16 cellular contexts compared by ENCODE assay signal in genomic region chr6:150692604-150693003, GRCh38.
A peak's percentile ranks its signal among the peaks of the same experiment; 100 is the strongest.
DNase-seq lines count a peak whose midpoint lies in the region; ATAC-seq and TF ChIP-seq lines count a peak whose summit lies in the region.
"Had no signal": no experiment of that assay in that cellular context is flagged by ENCODE, and none has a peak within 500 bp of the region (broad histone marks: within the 10 kb centered on the region; RNA-seq: fewer than 3 reads in every experiment).

No MANE protein-coding gene starts in this region.

- no peaks in the 10 kb centered on the region for H4K20me1 ChIP-seq in MM.1S (ENCODE audit: insufficient read depth, low read length)

- DNase-seq in SKM-1 (lab: John Stamatoyannopoulos, UW; ENCODE audit: unreplicated experiment): no peak
- no peak for DNase-seq in NCI-H524 treated with DMSO at 0.1 percent for 48 hours (lab: John Stamatoyannopoulos, UW)
- no peak for DNase-seq in MM.1S
- DNase-seq: activated CD4-positive, CD25-positive, alpha-beta regulatory T cell treated with anti-CD3 and anti-CD28 coated beads, Interleukin-2, amount 50 U/mL, for 72 hours; activated effector memory CD4-positive, alpha-beta T cell treated with anti-CD3 and anti-CD28 coated beads, Interleukin-2, amount 50 U/mL, for 16 hours; Calu3; hippocampal formation; lower lobe of right lung; NCI-H526; SIG-M5 had no signal

- peaks cover 45% of the 10 kb centered on the region for H3K36me3 Mint-ChIP-seq in stimulated activated memory B cell treated with anti-CD40 and anti-IgM and Interleukin-4, amounts not matched to agents 10 μg/mL and 1 μg/mL and 100 μg/mL, for 72 hours

- H3K27ac Mint-ChIP-seq in stimulated activated memory B cell treated with anti-CD40 and anti-IgM and Interleukin-4, amounts not matched to agents 10 μg/mL and 1 μg/mL and 100 μg/mL, for 72 hours: peak overlapping the region; percentile 50

- H2AFZ ChIP-seq in MM.1S (ENCODE audit: low read length): no peak overlapping the region

- no peak overlapping the region for H3K27ac ChIP-seq in HEK293 (ENCODE audit: extremely low read depth, low read depth, low read length)
- H3K27ac ChIP-seq in MM.1S (ENCODE audit: low read length): no peak overlapping the region
- H3K27ac ChIP-seq: cardiac muscle cell, epithelial cell of prostate, lower lobe of right lung had no signal

- no peak overlapping the region for H3K4me3 Mint-ChIP-seq in stimulated activated memory B cell treated with anti-CD40 and anti-IgM and Interleukin-4, amounts not matched to agents 10 μg/mL and 1 μg/mL and 100 μg/mL, for 72 hours

- H3K9me3 Mint-ChIP-seq in stimulated activated memory B cell treated with anti-CD40 and anti-IgM and Interleukin-4, amounts not matched to agents 10 μg/mL and 1 μg/mL and 100 μg/mL, for 72 hours: no peaks in the 10 kb centered on the region

- no peak overlapping the region for H3K9ac ChIP-seq in MM.1S (ENCODE audit: low read length)

- peaks cover 20% of the 10 kb centered on the region for H3K4me1 ChIP-seq in HEK293 (ENCODE audit: control insufficient read depth, insufficient read depth, low read length)
- no peaks in the 10 kb centered on the region for H3K4me1 ChIP-seq in MM.1S (ENCODE audit: low read length)

- H3K9me3 ChIP-seq in HEK293 (ENCODE audit: control insufficient read depth, insufficient read depth, low read depth, low read length) (no peaks in the 10 kb centered on the region), MM.1S (replicated peaks; ENCODE audit: insufficient read depth, low read length) (no peaks in the 10 kb centered on the region)
- H3K9me3 ChIP-seq: lower lobe of right lung had no signal

- no peak overlapping the region for H3K4me2 ChIP-seq in MM.1S (ENCODE audit: low read depth, low read length)

- H3K36me3 ChIP-seq in HEK293 (ENCODE audit: control insufficient read depth in 2 of 2, insufficient read depth in 1 of 2, low read length in 2 of 2) (no peaks in the 10 kb centered on the region), MM.1S (replicated peaks; ENCODE audit: insufficient read depth, low read length) (no peaks in the 10 kb centered on the region)
- H3K36me3 ChIP-seq: cardiac muscle cell, lower lobe of right lung had no signal

- no peak overlapping the region for H3K4me3 ChIP-seq in HEK293 (ENCODE audit: low read depth, low read length)
- no peak overlapping the region for H3K4me3 ChIP-seq in MM.1S (ENCODE audit: low read length)
- H3K4me3 ChIP-seq: cardiac muscle cell, lower lobe of right lung had no signal

- H3K27me3 ChIP-seq in MM.1S (replicated peaks; ENCODE audit: insufficient read depth, low read length): no peaks in the 10 kb centered on the region
- H3K27me3 ChIP-seq: cardiac muscle cell had no signal

- no peak for TF ChIP-seq CTCF in HEK293 (tag by site-specific recombination; IDR thresholded peaks at IDR 0.05)
- TF ChIP-seq CTCF in MM.1S (IDR thresholded peaks at IDR 0.05; ENCODE audit: low read length): no peak

- CTCF ChIA-PET in HEK293 (lab: Yijun Ruan, JAX): interaction anchor here (0.6 to 1.2 kb wide), 4 partner anchors 8 to 91 kb away, joined by 3 to 6 read pairs (median 4); no protein-coding TSS in a partner anchor

- POLR2A ChIA-PET in HEK293 (lab: Yijun Ruan, JAX): interaction anchor here (0.6 kb wide), 1 partner anchor 22 kb away, joined by 3 read pairs; no protein-coding TSS in a partner anchor

- peak; percentile 91 for ATAC-seq in GM19023 (IDR thresholded peaks at IDR 0.05; ENCODE audit: unreplicated experiment)
- ATAC-seq in HG03139 (IDR thresholded peaks at IDR 0.05; ENCODE audit: unreplicated experiment): peak; percentile 78
- no peak for ATAC-seq in stimulated activated memory B cell treated with anti-CD40 and anti-IgM and Interleukin-4, amounts not matched to agents 10 μg/mL and 1 μg/mL and 100 μg/mL, for 72 hours
- ATAC-seq: lower lobe of right lung had no signal

- H3K79me2 ChIP-seq in MM.1S (ENCODE audit: low read length): no peaks in the 10 kb centered on the region

- H3F3A ChIP-seq in MM.1S (ENCODE audit: insufficient read depth, low read length): no peaks in the 10 kb centered on the region

- no peaks in the 10 kb centered on the region for H3K27me3 Mint-ChIP-seq in stimulated activated memory B cell treated with anti-CD40 and anti-IgM and Interleukin-4, amounts not matched to agents 10 μg/mL and 1 μg/mL and 100 μg/mL, for 72 hours

- peaks cover 79% of the 10 kb centered on the region for H3K4me1 Mint-ChIP-seq in stimulated activated memory B cell treated with anti-CD40 and anti-IgM and Interleukin-4, amounts not matched to agents 10 μg/mL and 1 μg/mL and 100 μg/mL, for 72 hours

- H3K9me2 ChIP-seq in MM.1S (replicated peaks; ENCODE audit: insufficient read depth, low read length): no peaks in the 10 kb centered on the region

TF ChIP-seq in HEK293, 187 proteins besides CTCF, POLR2A, EP300 and RAD21:
- peak; percentile 56; the same call in 1 of the 2 replicates for TF ChIP-seq PRDM1 (tag by site-specific recombination; IDR thresholded peaks at IDR 0.05)
- no peak for TF ChIP-seq ZNF623 (tag by site-specific recombination; IDR thresholded peaks at IDR 0.05)
TF ChIP-seq in HEK293: peak in this region for 1.
